11 cellular contexts compared by ENCODE assay signal in the genomic region with DNA sequence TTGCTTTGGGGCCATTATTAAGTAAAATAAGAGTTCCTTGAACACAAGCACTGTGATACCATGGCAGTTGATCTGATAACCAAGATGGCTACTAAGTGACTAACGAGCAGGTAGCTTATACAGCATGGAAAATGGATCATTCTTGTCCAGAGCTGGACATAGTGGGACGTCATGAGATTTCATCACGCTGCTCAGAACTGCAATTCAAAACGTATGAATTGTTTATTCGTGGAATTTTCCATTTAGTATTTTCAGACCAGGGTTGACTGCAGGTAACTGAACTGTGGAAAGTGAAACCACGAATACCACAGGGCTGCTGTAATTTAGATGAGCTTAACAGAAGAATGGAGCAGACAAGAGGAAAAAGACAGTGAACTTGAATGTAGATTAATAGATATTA. TPM values are rescaled to one million over a fixed set of nuclear protein-coding genes. Genes with fewer than 3 reads are reported as not detected.
A peak's percentile ranks its signal among the peaks of the same experiment; 100 is the strongest.
DNase-seq lines count a peak whose midpoint lies in the region; ATAC-seq, FAIRE-seq and TF ChIP-seq lines count a peak whose summit lies in the region.
"Had no signal": no experiment of that assay in that cellular context is flagged by ENCODE, and none has a peak within 500 bp of the region (broad histone marks: within the 10 kb centered on the region; RNA-seq: fewer than 3 reads in every experiment).

No MANE protein-coding gene starts in this region.

- H3K4me2 ChIP-seq in BLaER1 (peak overlapping the region; percentile 43), GM12878 (ENCODE audit: control insufficient read depth, insufficient read depth) (peak overlapping the region; percentile 88)

- peak; percentile 6 for DNase-seq in NCI-H226
- DNase-seq in GM12878 (ENCODE audit: low read depth, low spot score): peak; percentile 16
- DNase-seq in SJCRH30: no peak
- no peak for DNase-seq in NCI-H187 (lab: John Stamatoyannopoulos, UW)
- DNase-seq in activated effector memory CD4-positive, alpha-beta T cell treated with Interleukin-2 at 50 U/mL for 16 hours: no peak
- DNase-seq in spleen: no peak
- DNase-seq: thyroid gland had no signal

- 29% methylated on average over 6 of the region's 6 CpGs for WGBS in GM12878 (ENCODE audit: insufficient coverage, insufficient replicate concordance, low lambda C conversion rate, missing lambda C conversion rate)
- 49 to 63% (median 50%) methylated on average over 6 of the region's 6 CpGs for WGBS in spleen, 5 donors

- no peak overlapping the region for H3K4me3 ChIP-seq in BLaER1
- no peak overlapping the region for H3K4me3 ChIP-seq in GM12878
- H3K4me3 ChIP-seq in SJCRH30: no peak overlapping the region
- H3K4me3 ChIP-seq in spleen: peak overlapping the region in 3 of 8 donors; percentile 8 to 51 (median 11)
- H3K4me3 ChIP-seq: cardiac muscle cell, SK-N-MC, thyroid gland had no signal

- FAIRE-seq in GM12878 (lab: Jason Lieb, UNC): peak; percentile 74

- intact Hi-C loops in GM12878 (cut with micrococcal nuclease; ENCODE audit: unreplicated experiment) (no loop called here), spleen (cut with DNase I; ENCODE audit: low total_unique reads) (no loop called here)

- ATAC-seq in GM19324 (IDR thresholded peaks at IDR 0.05; ENCODE audit: low FRiP score, unreplicated experiment) (peak; percentile 71), GM12878 (peak; percentile 79)

- POLR2A ChIA-PET in GM12878 (lab: Charles Lee): interaction anchor here (0.8 kb wide), 1 partner anchor 133 kb away, joined by 10 read pairs; no protein-coding TSS in a partner anchor

- H3K9ac ChIP-seq in BLaER1 (no peak overlapping the region), GM12878 (ENCODE audit: control insufficient read depth, insufficient read depth, low read length) (no peak overlapping the region)

- H4K20me1 ChIP-seq in BLaER1 (no peaks in the 10 kb centered on the region), GM12878 (ENCODE audit: control insufficient read depth, insufficient read depth) (no peaks in the 10 kb centered on the region)

- no peak for TF ChIP-seq POLR2A in GM12878 (IDR thresholded peaks at IDR 0.05; ENCODE audit: low read depth, low read length)
- no peak for TF ChIP-seq POLR2A in spleen (IDR thresholded peaks at IDR 0.05)

- in situ Hi-C loops in GM12878 (cut with MboI): no loop called here

- CTCF ChIA-PET in GM12878 (lab: Yijun Ruan, JAX): interaction anchor here (0.5 kb wide), 1 partner anchor 152 kb away, joined by 3 read pairs; no protein-coding TSS in a partner anchor

- TF ChIP-seq RAD21 in GM12878 (IDR thresholded peaks at IDR 0.05; ENCODE audit: insufficient read depth, low read depth, low read length): no peak

- SMC1A ChIA-PET in GM12878 (lab: Charles Lee; ENCODE audit: uncharacterized antibody, unreplicated experiment): no interaction called here

- H2AFZ ChIP-seq in GM12878 (ENCODE audit: control insufficient read depth, low read depth, low read length): peak overlapping the region; percentile 88

- RAD21 ChIA-PET in GM12878 (lab: Charles Lee; ENCODE audit: unreplicated experiment): interaction anchor here (1.9 kb wide), 1 partner anchor 139 kb away, joined by 10 read pairs; no protein-coding TSS in a partner anchor

- peaks cover 14% of the 10 kb centered on the region for H3K4me1 ChIP-seq in BLaER1
- H3K4me1 ChIP-seq in GM12878 (ENCODE audit: control insufficient read depth, insufficient read depth, low read length): peaks cover 4% of the 10 kb centered on the region; the same call in 1 of the 2 replicates
- H3K4me1 ChIP-seq in SJCRH30: no peaks in the 10 kb centered on the region
- peaks cover 0 to 15% (median 0%) of the 10 kb centered on the region in 6 donors for H3K4me1 ChIP-seq in spleen
- H3K4me1 ChIP-seq: thyroid gland had no signal

- H3K27me3 ChIP-seq in BLaER1 (no peaks in the 10 kb centered on the region), GM12878 (replicated peaks in 1 of 2; ENCODE audit: control insufficient read depth in 2 of 2, insufficient read depth in 2 of 2, low read length in 1 of 2) (no peaks in the 10 kb centered on the region), SJCRH30 (no peaks in the 10 kb centered on the region), spleen (replicated peaks in 1 of 7) (no peaks in the 10 kb centered on the region)
- H3K27me3 ChIP-seq: cardiac muscle cell, thyroid gland had no signal

- no TSS peak for BruUV-seq in GM12878 (replicated peaks; lab: Mats Ljungman, UMichigan)

- H3K36me3 ChIP-seq in BLaER1 (peaks cover 52% of the 10 kb centered on the region), GM12878 (ENCODE audit: control insufficient read depth in 2 of 2, insufficient read depth in 2 of 2, low read length in 1 of 2) (peaks cover 2 to 18% of the 10 kb centered on the region in 2 experiments), SJCRH30 (peaks cover 54% of the 10 kb centered on the region), spleen (peaks cover 0 to 82% (median 0%) of the 10 kb centered on the region in 6 donors)
- H3K36me3 ChIP-seq: cardiac muscle cell, thyroid gland had no signal

- TF ChIP-seq EP300 in GM12878 (IDR thresholded peaks at IDR 0.05; ENCODE audit: borderline replicate concordance in 1 of 2, control insufficient read depth in 1 of 2, low read depth in 2 of 2, low read length in 2 of 2): no peak

- no peaks in the 10 kb centered on the region for H3K79me2 ChIP-seq in GM12878 (ENCODE audit: control insufficient read depth, insufficient read depth, low read length)

- TF ChIP-seq CTCF in GM12878 (IDR thresholded peaks at IDR 0.05 in 2 of 3, conservative IDR thresholded peaks at IDR 0.05 in 1 of 3; ENCODE audit: control insufficient read depth in 2 of 3, extremely low read depth in 1 of 3, insufficient read depth in 1 of 3, low read depth in 3 of 3, low read length in 3 of 3) (no peak), spleen (IDR thresholded peaks at IDR 0.05 in 8 of 11, conservative IDR thresholded peaks at IDR 0.05 in 3 of 11) (no peak)

- no peak overlapping the region for H3K27ac ChIP-seq in BLaER1
- H3K27ac ChIP-seq in GM12878 (ENCODE audit: control insufficient read depth, insufficient read depth): peak overlapping the region; percentile 58; the same call in 1 of the 2 replicates
- no peak overlapping the region for H3K27ac ChIP-seq in SJCRH30
- H3K27ac ChIP-seq in spleen: peak overlapping the region in 2 of 8 donors; percentile 15
- H3K27ac ChIP-seq: cardiac muscle cell, SK-N-MC, thyroid gland had no signal

- no peaks in the 10 kb centered on the region for H3K9me3 ChIP-seq in BLaER1
- H3K9me3 ChIP-seq in GM12878 (replicated peaks; ENCODE audit: control insufficient read depth, insufficient read depth, low read length): peaks cover 2% of the 10 kb centered on the region; the same call in 2 of the 3 replicates
- no peaks in the 10 kb centered on the region for H3K9me3 ChIP-seq in SJCRH30 (replicated peaks)
- no peaks in the 10 kb centered on the region for H3K9me3 ChIP-seq in spleen
- H3K9me3 ChIP-seq: thyroid gland had no signal

TF ChIP-seq in GM12878, 131 proteins besides CTCF, POLR2A, EP300 and RAD21 (continues in another document):
- TF ChIP-seq RUNX3 (IDR thresholded peaks at IDR 0.05; ENCODE audit: low read length) (peak; percentile 87), YY1 (IDR thresholded peaks at IDR 0.05; ENCODE audit: low read depth, low read length) (peak; percentile 67), LARP7 (IDR thresholded peaks at IDR 0.05) (no peak)

RNA-seq across cellular contexts. Expression of gene CCDC18, which starts 38.9 kb away (rescaled TPM):
- total RNA-seq in GM12878 (2013; cell fraction: nucleolus; rRNA removed): 39.9 and 48.2 TPM in 2 replicates
- total RNA-seq in GM12878 (2014; rRNA removed): 15.6 and 17.0 TPM in 2 replicates
- total RNA-seq in GM12878 (2014; rRNA removed; fragmentation: Illumina TruSeq; extraction: Trizol): 31.9 and 32.9 TPM in 2 replicates
- total RNA-seq in GM12878 (2021): 19.3 and 19.5 TPM in 2 replicates
- 14.4 TPM for polyA plus RNA-seq in GM12878 (2011; ENCODE audit: low read depth)
- 16.6 and 32.7 TPM in 2 replicates for polyA plus RNA-seq in GM12878 (2011; rRNA removed)
- polyA plus RNA-seq in GM12878 (2011; cell fraction: cytosol; rRNA removed): 4.3 and 4.8 TPM in 2 replicates
- polyA plus RNA-seq in GM12878 (2011; cell fraction: nucleus; rRNA removed): 20.5 and 24.2 TPM in 2 replicates
- polyA plus RNA-seq in GM12878 (2012): 13.3 and 13.4 TPM in 2 replicates
- polyA plus RNA-seq in GM12878 (2014; fragmentation: Illumina TruSeq; extraction: Trizol): 21.3 and 29.1 TPM in 2 replicates
- polyA plus RNA-seq in GM12878 (2014; fragmentation: Nextera tagmentation; extraction: Ambion mirVana): 10 to 100 TPM; 17.5 to 19.7 TPM
- polyA plus RNA-seq in GM12878 (2014; rRNA removed): 15.2 and 16.2 TPM in 2 replicates
- polyA plus RNA-seq in GM12878 (2016; fragmentation: Nextera tagmentation; extraction: Ambion mirVana): 10 to 100 TPM; 31.6 to 34.9 TPM
- 9.0 and 10.2 TPM in 2 replicates for polyA minus RNA-seq in GM12878 (2011; rRNA and poly(A)+ RNA removed)
- 5.6 and 6.1 TPM in 2 replicates for polyA minus RNA-seq in GM12878 (2011; cell fraction: cytosol; rRNA and poly(A)+ RNA removed)
- polyA minus RNA-seq in GM12878 (2011; cell fraction: nucleus; rRNA and poly(A)+ RNA removed): 5.9 and 15.2 TPM in 2 replicates
- total RNA-seq in SJCRH30 (2014; rRNA removed; shearing (Covaris generic)): 15.6 and 17.2 TPM in 2 replicates
- total RNA-seq in spleen: 10 to 100 TPM in 6 of 7 donors, 1 to 10 TPM in 1; 9.5 to 18.2 (median 12.0) TPM
- polyA plus RNA-seq in spleen: 10 to 100 TPM in 2 of 3 donors, 1 to 10 TPM in 1; 9.0 to 12.2 (median 10.3) TPM

RNA-seq across cellular contexts. Expression of gene TMED5, which starts 39.2 kb away (rescaled TPM):
- total RNA-seq in GM12878 (2013; cell fraction: nucleolus; rRNA removed): 83.5 and 94.5 TPM in 2 replicates
- 66.8 and 74.4 TPM in 2 replicates for total RNA-seq in GM12878 (2014; rRNA removed)
- total RNA-seq in GM12878 (2014; rRNA removed; fragmentation: Illumina TruSeq; extraction: Trizol): 53.0 and 53.6 TPM in 2 replicates
- total RNA-seq in GM12878 (2021): 49.8 and 50.6 TPM in 2 replicates
- 13.9 TPM for polyA plus RNA-seq in GM12878 (2011; ENCODE audit: low read depth)
- polyA plus RNA-seq in GM12878 (2011; rRNA removed): 67.3 and 113 TPM in 2 replicates
- polyA plus RNA-seq in GM12878 (2011; cell fraction: cytosol; rRNA removed): 37.2 and 38.5 TPM in 2 replicates
- polyA plus RNA-seq in GM12878 (2011; cell fraction: nucleus; rRNA removed): 28.6 and 33.2 TPM in 2 replicates
- polyA plus RNA-seq in GM12878 (2012): 42.6 and 44.0 TPM in 2 replicates
- polyA plus RNA-seq in GM12878 (2014; fragmentation: Illumina TruSeq; extraction: Trizol): 47.4 and 63.5 TPM in 2 replicates
- polyA plus RNA-seq in GM12878 (2014; fragmentation: Nextera tagmentation; extraction: Ambion mirVana): 10 to 100 TPM; 18.5 to 19.9 TPM
- polyA plus RNA-seq in GM12878 (2014; rRNA removed): 49.2 and 55.0 TPM in 2 replicates
- 10 to 100 TPM; 76.9 to 80.6 TPM for polyA plus RNA-seq in GM12878 (2016; fragmentation: Nextera tagmentation; extraction: Ambion mirVana)
- 39.9 and 55.5 TPM in 2 replicates for polyA minus RNA-seq in GM12878 (2011; rRNA and poly(A)+ RNA removed)
- polyA minus RNA-seq in GM12878 (2011; cell fraction: cytosol; rRNA and poly(A)+ RNA removed): 45.6 and 55.3 TPM in 2 replicates
- 23.9 and 42.3 TPM in 2 replicates for polyA minus RNA-seq in GM12878 (2011; cell fraction: nucleus; rRNA and poly(A)+ RNA removed)
- total RNA-seq in SJCRH30 (2014; rRNA removed; shearing (Covaris generic)): 115 and 123 TPM in 2 replicates
- 100 to 1,000 TPM in 1 of 7 donors, 10 to 100 TPM in 6; 49.2 to 102 (median 54.6) TPM for total RNA-seq in spleen
- polyA plus RNA-seq in spleen: 10 to 100 TPM; 11.1 to 16.8 (median 14.4) TPM

Comparison
In these comparisons a context has a peak if more than half of its experiments do, and no peak if none do; other contexts are left out.
1. DNase-seq: peak in NCI-H226 (single experiment) and GM12878 (single experiment); none in SJCRH30 (0 of 2), NCI-H187 (0 of 2), activated effector memory CD4-positive, alpha-beta T cell treated with Interleukin-2 at 50 U/mL for 16 hours (single experiment) and spleen (single experiment).